Comparison of ENCODE assay signal across 17 cellular contexts in the genomic region with DNA sequence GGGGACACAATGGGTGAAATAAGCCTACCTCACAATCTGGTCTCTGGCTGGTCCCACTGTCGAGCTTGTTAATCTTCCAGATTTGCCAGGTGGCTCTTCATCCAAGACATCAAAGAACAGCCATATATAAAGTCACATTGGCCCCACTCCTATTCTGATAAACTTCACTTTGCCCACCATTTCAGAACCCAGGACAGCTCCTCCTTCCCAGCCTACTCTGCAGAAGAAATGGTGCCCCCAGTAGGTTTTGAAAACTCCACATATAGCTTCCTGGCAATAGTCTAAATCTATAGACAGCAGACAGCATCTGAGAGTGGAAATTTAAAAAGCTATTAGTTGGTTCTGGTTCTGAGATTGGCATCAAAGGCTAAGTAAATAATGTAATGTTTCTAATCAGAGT.
A peak's percentile ranks its signal among the peaks of the same experiment; 100 is the strongest.
DNase-seq lines count a peak whose midpoint lies in the region; ATAC-seq, FAIRE-seq and TF ChIP-seq lines count a peak whose summit lies in the region.
"Had no signal": no experiment of that assay in that cellular context is flagged by ENCODE, and none has a peak within 500 bp of the region (broad histone marks: within the 10 kb centered on the region; RNA-seq: fewer than 3 reads in every experiment).

No MANE protein-coding gene starts in this region.

- no peak overlapping the region for H3K4me3 Mint-ChIP-seq in progenitor cell of endocrine pancreas (ENCODE audit: low read depth)
- H3K4me3 Mint-ChIP-seq: effector memory CD8-positive, alpha-beta T cell had no signal

- H3K9me3 Mint-ChIP-seq in progenitor cell of endocrine pancreas (ENCODE audit: low read depth), result no peaks in the 10 kb centered on the region

- WGBS in GM12878 (ENCODE audit: insufficient coverage, insufficient replicate concordance, low lambda C conversion rate, missing lambda C conversion rate), result 0% methylated on average over 1 of the region's 1 CpG
- 57 to 58% methylated on average over 1 of the region's 1 CpG for WGBS in tibial nerve, 2 donors

- SMC1A ChIA-PET in GM12878 (lab: Charles Lee; ENCODE audit: uncharacterized antibody, unreplicated experiment), result no interaction called here

- CTCF ChIA-PET in GM12878 (lab: Yijun Ruan, JAX), result interaction anchor here (0.6 kb wide), 1 partner anchor 15 kb away, joined by 3 read pairs; no protein-coding TSS in a partner anchor

- H4K20me1 ChIP-seq in GM12878 (ENCODE audit: control insufficient read depth, insufficient read depth), result no peaks in the 10 kb centered on the region

- no peaks in the 10 kb centered on the region for H3K27me3 ChIP-seq in GM12878 (replicated peaks in 1 of 2; ENCODE audit: control insufficient read depth in 2 of 2, insufficient read depth in 2 of 2, low read length in 1 of 2)
- H3K27me3 ChIP-seq in tibial nerve, result no peaks in the 10 kb centered on the region
- H3K27me3 ChIP-seq: ovary, thyroid gland had no signal

- H3K4me1 Mint-ChIP-seq in progenitor cell of endocrine pancreas (ENCODE audit: low read depth), result no peaks in the 10 kb centered on the region

- H3K36me3 Mint-ChIP-seq in progenitor cell of endocrine pancreas (ENCODE audit: insufficient read depth), result no peaks in the 10 kb centered on the region

- H3K79me2 ChIP-seq in GM12878 (ENCODE audit: control insufficient read depth, insufficient read depth, low read length), result no peaks in the 10 kb centered on the region

- H3K36me3 ChIP-seq in GM12878 (ENCODE audit: control insufficient read depth in 2 of 2, insufficient read depth in 2 of 2, low read length in 1 of 2) (no peaks in the 10 kb centered on the region), tibial nerve (no peaks in the 10 kb centered on the region)
- H3K36me3 ChIP-seq: ovary, thyroid gland had no signal

- FAIRE-seq in GM12878 (lab: Jason Lieb, UNC), result no peak

- H3K27ac ChIP-seq in GM12878 (ENCODE audit: control insufficient read depth, insufficient read depth), result no peak overlapping the region
- no peak overlapping the region for H3K27ac ChIP-seq in tibial nerve
- H3K27ac ChIP-seq: ovary, thyroid gland had no signal

- intact Hi-C loops in GM12878 (cut with micrococcal nuclease; ENCODE audit: unreplicated experiment), result loop anchor here (10.0 kb wide), 1 partner anchor 79 kb away; no protein-coding TSS in a partner anchor

- H2AFZ ChIP-seq in GM12878 (ENCODE audit: control insufficient read depth, low read depth, low read length), result no peak overlapping the region

- DNase-seq in HK-2 (ENCODE audit: unreplicated experiment) (peak; percentile 3), NB4 (ENCODE audit: low read depth) (peak; percentile 36), GM12878 (ENCODE audit: low read depth, low spot score) (no peak), progenitor cell of endocrine pancreas (ENCODE audit: low spot score, unreplicated experiment) (peak; percentile 12), SHP77 treated with DMSO at 0.1 percent for 48 hours (lab: John Stamatoyannopoulos, UW) (no peak), T-helper 2 cell (no peak), tibial nerve (ENCODE audit: low spot score in 2 of 2) (no peak)
- DNase-seq: activated CD8-positive, alpha-beta memory T cell treated with anti-CD3 and anti-CD28 coated beads for 24 hours; C1 segment of cervical spinal cord; DMS79 treated with DMSO at 0.1 percent for 48 hours; effector memory CD8-positive, alpha-beta T cell; hippocampal formation; left cardiac atrium; NCI-H2029; NCI-H524 treated with DMSO at 0.1 percent for 48 hours; ovary; thyroid gland had no signal

- RAD21 ChIA-PET in GM12878 (lab: Charles Lee; ENCODE audit: unreplicated experiment), result no interaction called here

- no peak overlapping the region for H3K4me2 ChIP-seq in GM12878 (ENCODE audit: control insufficient read depth, insufficient read depth)

- ATAC-seq in GM12878, result no peak
- ATAC-seq: effector memory CD8-positive, alpha-beta T cell; left cardiac atrium had no signal

- no peak for TF ChIP-seq RAD21 in GM12878 (IDR thresholded peaks at IDR 0.05; ENCODE audit: insufficient read depth, low read depth, low read length)

- H3K4me3 ChIP-seq in NB4 (ENCODE audit: low read depth, low read length) (no peak overlapping the region), GM12878 (no peak overlapping the region), tibial nerve (no peak overlapping the region)
- H3K4me3 ChIP-seq: ovary, thyroid gland had no signal

- no TSS peak for BruUV-seq in GM12878 (replicated peaks; lab: Mats Ljungman, UMichigan)

- POLR2A ChIA-PET in GM12878 (lab: Charles Lee), result no interaction called here

- no peak overlapping the region for H3K9ac ChIP-seq in GM12878 (ENCODE audit: control insufficient read depth, insufficient read depth, low read length)

- H3K4me1 ChIP-seq in GM12878 (ENCODE audit: control insufficient read depth, insufficient read depth, low read length) (no peaks in the 10 kb centered on the region), tibial nerve (no peaks in the 10 kb centered on the region)
- H3K4me1 ChIP-seq: thyroid gland had no signal

- H3K27ac Mint-ChIP-seq in progenitor cell of endocrine pancreas, result no peak overlapping the region
- H3K27ac Mint-ChIP-seq: effector memory CD8-positive, alpha-beta T cell had no signal

- TF ChIP-seq CTCF in NB4 (IDR thresholded peaks at IDR 0.05; ENCODE audit: low read depth, low read length), result peak; percentile 1
- no peak for TF ChIP-seq CTCF in GM12878 (IDR thresholded peaks at IDR 0.05 in 2 of 3, conservative IDR thresholded peaks at IDR 0.05 in 1 of 3; ENCODE audit: control insufficient read depth in 2 of 3, extremely low read depth in 1 of 3, insufficient read depth in 1 of 3, low read depth in 3 of 3, low read length in 3 of 3)
- no peak for TF ChIP-seq CTCF in progenitor cell of endocrine pancreas (IDR thresholded peaks at IDR 0.05; ENCODE audit: unreplicated experiment)
- TF ChIP-seq CTCF in tibial nerve (IDR thresholded peaks at IDR 0.05), result no peak

- TF ChIP-seq EP300 in GM12878 (IDR thresholded peaks at IDR 0.05; ENCODE audit: borderline replicate concordance in 1 of 2, control insufficient read depth in 1 of 2, low read depth in 2 of 2, low read length in 2 of 2) (no peak), tibial nerve (IDR thresholded peaks at IDR 0.05) (no peak)

- in situ Hi-C loops in GM12878 (cut with MboI), result no loop called here

- TF ChIP-seq POLR2A in NB4 (IDR thresholded peaks at IDR 0.05; ENCODE audit: extremely low read depth, insufficient read length) (no peak), GM12878 (IDR thresholded peaks at IDR 0.05; ENCODE audit: low read depth, low read length) (no peak), tibial nerve (IDR thresholded peaks at IDR 0.05) (no peak)

- peaks cover 14% of the 10 kb centered on the region for H3K27me3 Mint-ChIP-seq in progenitor cell of endocrine pancreas
- H3K27me3 Mint-ChIP-seq: effector memory CD8-positive, alpha-beta T cell had no signal

- H3K9me3 ChIP-seq in GM12878 (replicated peaks; ENCODE audit: control insufficient read depth, insufficient read depth, low read length), result no peaks in the 10 kb centered on the region
- H3K9me3 ChIP-seq in tibial nerve, result no peaks in the 10 kb centered on the region
- H3K9me3 ChIP-seq: ovary, thyroid gland had no signal

TF ChIP-seq in GM12878, 131 proteins besides CTCF, POLR2A, EP300 and RAD21:
- TF ChIP-seq, protein P1, sequence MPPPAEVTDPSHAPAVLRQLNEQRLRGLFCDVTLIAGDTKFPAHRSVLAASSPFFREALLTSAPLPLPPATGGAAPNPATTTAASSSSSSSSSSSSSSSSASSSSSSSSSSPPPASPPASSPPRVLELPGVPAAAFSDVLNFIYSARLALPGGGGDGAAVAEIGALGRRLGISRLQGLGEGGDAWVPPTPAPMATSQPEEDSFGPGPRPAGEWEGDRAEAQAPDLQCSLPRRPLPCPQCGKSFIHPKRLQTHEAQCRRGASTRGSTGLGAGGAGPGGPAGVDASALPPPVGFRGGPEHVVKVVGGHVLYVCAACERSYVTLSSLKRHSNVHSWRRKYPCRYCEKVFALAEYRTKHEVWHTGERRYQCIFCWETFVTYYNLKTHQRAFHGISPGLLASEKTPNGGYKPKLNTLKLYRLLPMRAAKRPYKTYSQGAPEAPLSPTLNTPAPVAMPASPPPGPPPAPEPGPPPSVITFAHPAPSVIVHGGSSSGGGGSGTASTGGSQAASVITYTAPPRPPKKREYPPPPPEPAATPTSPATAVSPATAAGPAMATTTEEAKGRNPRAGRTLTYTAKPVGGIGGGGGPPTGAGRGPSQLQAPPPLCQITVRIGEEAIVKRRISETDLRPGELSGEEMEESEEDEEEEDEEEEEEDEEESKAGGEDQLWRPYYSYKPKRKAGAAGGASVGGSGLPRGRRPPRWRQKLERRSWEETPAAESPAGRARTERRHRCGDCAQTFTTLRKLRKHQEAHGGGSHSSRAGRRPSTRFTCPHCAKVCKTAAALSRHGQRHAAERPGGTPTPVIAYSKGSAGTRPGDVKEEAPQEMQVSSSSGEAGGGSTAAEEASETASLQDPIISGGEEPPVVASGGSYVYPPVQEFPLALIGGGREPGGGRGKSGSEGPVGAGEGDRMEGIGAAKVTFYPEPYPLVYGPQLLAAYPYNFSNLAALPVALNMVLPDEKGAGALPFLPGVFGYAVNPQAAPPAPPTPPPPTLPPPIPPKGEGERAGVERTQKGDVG (CRISPR knock-in tag; IDR thresholded peaks at IDR 0.05), result no peak
- TF ChIP-seq REST (IDR thresholded peaks at IDR 0.05; ENCODE audit: low read depth, low read length), result peak; percentile 70; the same call in 1 of the 2 replicates

Comparison
In these comparisons a context has a peak if more than half of its experiments do, and no peak if none do; other contexts are left out.
1. DNase-seq: peak in HK-2 (single experiment), NB4 (single experiment) and progenitor cell of endocrine pancreas (single experiment); none in GM12878 (single experiment), SHP77 treated with DMSO at 0.1 percent for 48 hours (single experiment), T-helper 2 cell (0 of 5) and tibial nerve (0 of 2).